ENCODE assay signal across 18 cellular contexts in genomic region chr10:126372359-126372758, GRCh38. TPM values are rescaled to one million over a fixed set of nuclear protein-coding genes. Genes with fewer than 3 reads are reported as not detected.
DNase-seq lines count a peak whose midpoint lies in the region; ATAC-seq and TF ChIP-seq lines count a peak whose summit lies in the region.
"Had no signal": no experiment of that assay in that cellular context is flagged by ENCODE, and none has a peak within 500 bp of the region (broad histone marks: within the 10 kb centered on the region; RNA-seq: fewer than 3 reads in every experiment).

No MANE protein-coding gene starts in this region.

- intact Hi-C loops in mucosa of descending colon (cut with DNase I, micrococcal nuclease) = no loop called here

- no peak overlapping the region for H3K4me3 ChIP-seq in mucosa of descending colon
- H3K4me3 ChIP-seq: GM23248, HAP-1 had no signal

- H3K9me3 ChIP-seq in mucosa of descending colon = no peaks in the 10 kb centered on the region
- H3K9me3 ChIP-seq: HAP-1 had no signal

- ATAC-seq in SK-N-SH treated with all-trans-retinoic acid at 6 μM for 48 hours (no peak), mucosa of descending colon (peak; percentile 87)
- ATAC-seq: Panc1 had no signal

- DNase-seq in NCI-H524 (lab: John Stamatoyannopoulos, UW) = peak; percentile 57 to 85
- DNase-seq in mucosa of descending colon = peak in 1 of 3 donors; percentile 91
- no peak for DNase-seq in activated T-cell treated with anti-CD3 and anti-CD28 coated beads, Interleukin-2, amount 50 U/mL, for 48 hours
- no peak for DNase-seq in NOMO-1 (lab: John Stamatoyannopoulos, UW; ENCODE audit: unreplicated experiment in 2 of 2)
- no peak for DNase-seq in NCI-H146 (lab: John Stamatoyannopoulos, UW)
- no peak for DNase-seq in NCI-H510A (lab: John Stamatoyannopoulos, UW)
- DNase-seq: ACHN, GDM1, Karpas-422, MM.1S, NCI-H1092, NCI-H2081 treated with DMSO at 0.1 percent for 48 hours, NCI-H446 treated with DMSO at 0.1 percent for 48 hours, NCI-H774 had no signal

- no peaks in the 10 kb centered on the region for H3K36me3 ChIP-seq in mucosa of descending colon (ENCODE audit: low read depth)
- H3K36me3 ChIP-seq: HAP-1 had no signal

- no peak for TF ChIP-seq CTCF in mucosa of descending colon (IDR thresholded peaks at IDR 0.05)

- peaks cover 32% of the 10 kb centered on the region for H3K4me1 ChIP-seq in mucosa of descending colon (ENCODE audit: low read depth)
- H3K4me1 ChIP-seq: HAP-1 had no signal

TF ChIP-seq in SK-N-SH treated with all-trans-retinoic acid at 6 μM for 48 hours, 23 proteins besides CTCF, POLR2A, EP300 and RAD21:
- peak; percentile 62; the same call in 1 of the 2 replicates for TF ChIP-seq TCF4 (CRISPR knock-in tag; IDR thresholded peaks at IDR 0.05; ENCODE audit: borderline replicate concordance)
- TF ChIP-seq ZFP30 (CRISPR knock-in tag; IDR thresholded peaks at IDR 0.05) = no peak
- TF ChIP-seq GLIS3 (CRISPR knock-in tag; IDR thresholded peaks at IDR 0.05) = no peak

RNA-seq across cellular contexts. Expression of gene ADAM12, which starts 15.9 kb away (rescaled TPM):
- total RNA-seq in mucosa of descending colon = under 1 TPM; 0.20 to 0.89 (median 0.66) TPM

Comparison
In these comparisons a context has a peak if more than half of its experiments do, and no peak if none do; other contexts are left out.
1. DNase-seq: peak in NCI-H524 (2 of 2); none in activated T-cell treated with anti-CD3 and anti-CD28 coated beads, Interleukin-2, amount 50 U/mL, for 48 hours (0 of 2), NOMO-1 (0 of 2), NCI-H146 (single experiment) and NCI-H510A (single experiment).